Comparison of ENCODE assay signal across 17 cellular contexts in the genomic region with DNA sequence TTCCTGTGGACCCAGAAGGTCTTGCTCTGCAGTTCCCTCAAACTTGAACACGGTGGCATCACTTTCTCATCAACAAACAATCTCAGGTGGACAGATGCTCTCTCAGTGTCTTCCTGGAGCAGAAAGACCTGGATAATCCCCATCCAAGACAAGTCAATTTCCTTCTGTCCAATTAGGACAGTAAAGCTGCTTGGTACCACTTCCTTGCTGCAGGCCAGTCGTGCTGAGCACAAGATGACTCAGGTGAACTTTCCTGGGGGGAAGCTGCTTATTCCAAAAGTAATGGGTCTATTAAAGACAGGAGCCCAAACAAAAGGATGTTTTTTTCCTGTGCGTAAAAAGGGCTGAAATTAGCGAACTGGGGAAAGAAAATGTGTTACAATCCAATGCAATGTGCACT.
DNase-seq lines count a peak whose midpoint lies in the region; ATAC-seq, FAIRE-seq and TF ChIP-seq lines count a peak whose summit lies in the region.
"Had no signal": no experiment of that assay in that cellular context is flagged by ENCODE, and none has a peak within 500 bp of the region (broad histone marks: within the 10 kb centered on the region; RNA-seq: fewer than 3 reads in every experiment).

No MANE protein-coding gene starts in this region.

- peaks cover 86% of the 10 kb centered on the region for H3K4me1 Mint-ChIP-seq in activated naive CD4-positive, alpha-beta T cell treated with anti-CD3 and anti-CD28 coated beads, Interleukin-2, amount 10 ng/mL, durations not matched to agents 7 days and 5 days
- peaks cover 94% of the 10 kb centered on the region for H3K4me1 Mint-ChIP-seq in activated naive CD8-positive, alpha-beta T cell treated with anti-CD3 and anti-CD28 coated beads, Interleukin-2, amount 50 U/mL, for 24 hours
- peaks cover 25% of the 10 kb centered on the region for H3K4me1 Mint-ChIP-seq in nephron

- no peak for TF ChIP-seq CTCF in nephron (IDR thresholded peaks at IDR 0.05; ENCODE audit: unreplicated experiment in 3 of 3)

- H3K4me3 Mint-ChIP-seq in activated naive CD4-positive, alpha-beta T cell treated with anti-CD3 and anti-CD28 coated beads, Interleukin-2, amount 10 ng/mL, durations not matched to agents 7 days and 5 days = no peak overlapping the region
- peak overlapping the region; percentile 72 for H3K4me3 Mint-ChIP-seq in activated naive CD8-positive, alpha-beta T cell treated with anti-CD3 and anti-CD28 coated beads, Interleukin-2, amount 50 U/mL, for 24 hours
- no peak overlapping the region for H3K4me3 Mint-ChIP-seq in nephron

- H3K36me3 Mint-ChIP-seq in activated naive CD4-positive, alpha-beta T cell treated with anti-CD3 and anti-CD28 coated beads, Interleukin-2, amount 10 ng/mL, durations not matched to agents 7 days and 5 days = peaks cover 58% of the 10 kb centered on the region
- H3K36me3 Mint-ChIP-seq in activated naive CD8-positive, alpha-beta T cell treated with anti-CD3 and anti-CD28 coated beads, Interleukin-2, amount 50 U/mL, for 24 hours (ENCODE audit: low read depth) = peaks cover 10% of the 10 kb centered on the region
- H3K36me3 Mint-ChIP-seq in nephron (ENCODE audit: low read depth) = peaks cover 12% of the 10 kb centered on the region

- H3K27ac Mint-ChIP-seq in activated naive CD4-positive, alpha-beta T cell treated with anti-CD3 and anti-CD28 coated beads, Interleukin-2, amount 10 ng/mL, durations not matched to agents 7 days and 5 days = peak overlapping the region; percentile 1
- H3K27ac Mint-ChIP-seq in activated naive CD8-positive, alpha-beta T cell treated with anti-CD3 and anti-CD28 coated beads, Interleukin-2, amount 50 U/mL, for 24 hours = peak overlapping the region; percentile 68
- peak overlapping the region; percentile 26 to 84 (median 44) for H3K27ac Mint-ChIP-seq in nephron

- no peak for TF ChIP-seq POLR2A in GM12892 (IDR thresholded peaks at IDR 0.05; ENCODE audit: low read depth, low read length)

- CTCF ChIA-PET in activated naive CD4-positive, alpha-beta T cell treated with anti-CD3 and anti-CD28 coated beads, Interleukin-2, amount 10 ng/mL, durations not matched to agents 7 days and 5 days (lab: Charles Lee) = no interaction called here

- no peak for ATAC-seq in activated naive CD8-positive, alpha-beta T cell treated with anti-CD3 and anti-CD28 coated beads, Interleukin-2, amount 50 U/mL, for 24 hours
- ATAC-seq: Panc1 had no signal

- no peak for DNase-seq in activated naive CD4-positive, alpha-beta T cell treated with anti-CD3 and anti-CD28 coated beads, Interleukin-2, amount 10 ng/mL, durations not matched to agents 7 days and 5 days
- no peak for DNase-seq in activated naive CD4-positive, alpha-beta T cell treated with anti-CD3 and anti-CD28 coated beads, Interleukin-2, amount 50 U/mL, for 16 hours
- no peak for DNase-seq in GM12892 (ENCODE audit: insufficient read length)
- no peak for DNase-seq in activated naive CD8-positive, alpha-beta T cell treated with anti-CD3 and anti-CD28 coated beads, Interleukin-2, amount 50 U/mL, for 24 hours
- no peak for DNase-seq in amygdala (lab: John Stamatoyannopoulos, UW)
- no peak for DNase-seq in NOMO-1 (lab: John Stamatoyannopoulos, UW; ENCODE audit: unreplicated experiment in 2 of 2)
- no peak for DNase-seq in DMS 273 treated with DMSO at 0.1 percent for 48 hours (lab: John Stamatoyannopoulos, UW)
- DNase-seq: DMS79, HCEC 1CT, MG63, NCI-H1092, NCI-H146, NCI-H2081, NCI-H510A treated with DMSO at 0.1 percent for 48 hours, NCI-H82 had no signal

- FAIRE-seq in GM12892 (lab: Jason Lieb, UNC) = peak; percentile 40

- H3K9me3 Mint-ChIP-seq in activated naive CD4-positive, alpha-beta T cell treated with anti-CD3 and anti-CD28 coated beads, Interleukin-2, amount 10 ng/mL, durations not matched to agents 7 days and 5 days = peaks cover 6% of the 10 kb centered on the region
- H3K9me3 Mint-ChIP-seq in activated naive CD8-positive, alpha-beta T cell treated with anti-CD3 and anti-CD28 coated beads, Interleukin-2, amount 50 U/mL, for 24 hours = peaks cover 6% of the 10 kb centered on the region
- no peaks in the 10 kb centered on the region for H3K9me3 Mint-ChIP-seq in nephron

- no peaks in the 10 kb centered on the region for H3K27me3 Mint-ChIP-seq in activated naive CD4-positive, alpha-beta T cell treated with anti-CD3 and anti-CD28 coated beads, Interleukin-2, amount 10 ng/mL, durations not matched to agents 7 days and 5 days
- H3K27me3 Mint-ChIP-seq in activated naive CD8-positive, alpha-beta T cell treated with anti-CD3 and anti-CD28 coated beads, Interleukin-2, amount 50 U/mL, for 24 hours = no peaks in the 10 kb centered on the region
- no peaks in the 10 kb centered on the region for H3K27me3 Mint-ChIP-seq in nephron (ENCODE audit: low read depth)

Comparison
In these comparisons a context has a peak if more than half of its experiments do, and no peak if none do; other contexts are left out.
1. H3K27ac Mint-ChIP-seq: peak in every context shown above with its lines; median percentile 68 in activated naive CD8-positive, alpha-beta T cell treated with anti-CD3 and anti-CD28 coated beads, Interleukin-2, amount 50 U/mL, for 24 hours; 44 in nephron; 1 in activated naive CD4-positive, alpha-beta T cell treated with anti-CD3 and anti-CD28 coated beads, Interleukin-2, amount 10 ng/mL, durations not matched to agents 7 days and 5 days.